ENCODE assay signal across 16 cellular contexts in genomic region chr11:78112588-78113275, GRCh38. TPM values are rescaled to one million over a fixed set of nuclear protein-coding genes. Genes with fewer than 3 reads are reported as not detected.
DNase-seq lines count a peak whose midpoint lies in the region; ATAC-seq, FAIRE-seq and TF ChIP-seq lines count a peak whose summit lies in the region.
"Had no signal": no experiment of that assay in that cellular context is flagged by ENCODE, and none has a peak within 500 bp of the region (broad histone marks: within the 10 kb centered on the region; RNA-seq: fewer than 3 reads in every experiment).

No MANE protein-coding gene starts in this region.

- intact Hi-C loops in sigmoid colon (cut with DNase I): no loop called here

- H3K36me3 ChIP-seq in neuron (ENCODE audit: insufficient read depth, low read length) (peaks cover 36% of the 10 kb centered on the region), sigmoid colon (peaks cover 0 to 52% (median 12%) of the 10 kb centered on the region in 4 donors)
- H3K36me3 ChIP-seq: ovary had no signal

- H3K27ac ChIP-seq in sigmoid colon: no peak overlapping the region
- H3K27ac ChIP-seq: ovary had no signal

- peak overlapping the region; percentile 1 for H2AFZ ChIP-seq in neuron (ENCODE audit: low read depth, low read length)

- H3K9me3 ChIP-seq in neuron (ENCODE audit: low read length) (no peaks in the 10 kb centered on the region), sigmoid colon (no peaks in the 10 kb centered on the region)
- H3K9me3 ChIP-seq: ovary had no signal

- H3K4me3 ChIP-seq in neuron (ENCODE audit: low read length): peak overlapping the region; percentile 16
- H3K4me3 ChIP-seq in sigmoid colon: no peak overlapping the region
- H3K4me3 ChIP-seq: ovary had no signal

- FAIRE-seq in frontal cortex (lab: Jason Lieb, UNC): no peak
- FAIRE-seq: islet of Langerhans had no signal

- ATAC-seq in GM19043 (IDR thresholded peaks at IDR 0.05; ENCODE audit: low read depth, unreplicated experiment): peak; percentile 57
- peak; percentile 71 for ATAC-seq in GM21825 (IDR thresholded peaks at IDR 0.05; ENCODE audit: unreplicated experiment)
- ATAC-seq in HG03439 (IDR thresholded peaks at IDR 0.05; ENCODE audit: unreplicated experiment): peak; percentile 56
- ATAC-seq: activated CD8-positive, alpha-beta T cell treated with anti-CD3 and anti-CD28 coated beads for 36 hours had no signal

- H3K4me1 ChIP-seq in neuron (ENCODE audit: insufficient read depth, low read length) (peaks cover 28% of the 10 kb centered on the region), sigmoid colon (no peaks in the 10 kb centered on the region)

- no peak for DNase-seq in OCI-M2 (lab: John Stamatoyannopoulos, UW; ENCODE audit: unreplicated experiment)
- DNase-seq in SIG-M5 treated with dmso at 0.1 percent for 504 hours (lab: John Stamatoyannopoulos, UW; ENCODE audit: unreplicated experiment): no peak
- DNase-seq in sigmoid colon: no peak
- DNase-seq in frontal cortex (ENCODE audit: low spot score in 2 of 2): no peak
- DNase-seq: activated CD8-positive, alpha-beta T cell treated with anti-CD3 and anti-CD28 coated beads for 36 hours; H9; NCI-H1105 treated with DMSO at 0.1 percent for 48 hours; NCI-H345; ovary had no signal

- no peaks in the 10 kb centered on the region for H3K27me3 ChIP-seq in neuron (ENCODE audit: insufficient read depth, low read length)
- H3K27me3 ChIP-seq in sigmoid colon: no peaks in the 10 kb centered on the region
- H3K27me3 ChIP-seq: ovary had no signal

- WGBS in sigmoid colon, 2 donors: 84 to 93% methylated on average over 6 of the region's 6 CpGs

- no peak for TF ChIP-seq EP300 in sigmoid colon (IDR thresholded peaks at IDR 0.05)

- no peak for TF ChIP-seq CTCF in sigmoid colon (IDR thresholded peaks at IDR 0.05)

- no peak for TF ChIP-seq POLR2A in sigmoid colon (IDR thresholded peaks at IDR 0.05)

RNA-seq across cellular contexts. Expression of gene ALG8, which starts 26.7 kb away (rescaled TPM):
- total RNA-seq in sigmoid colon (10 to 100 TPM; 15.6 to 26.4 (median 24.2) TPM), frontal cortex (54.2 TPM)
- 10 to 100 TPM; 13.2 to 24.2 (median 15.0) TPM for polyA plus RNA-seq in sigmoid colon

RNA-seq across cellular contexts. Expression of gene NDUFC2, which starts 33.1 kb away (rescaled TPM):
- total RNA-seq in sigmoid colon (100 to 1,000 TPM in 2 of 4 donors, 10 to 100 TPM in 2; 55.9 to 109 (median 93.8) TPM), frontal cortex (88.9 TPM)
- polyA plus RNA-seq in sigmoid colon: 100 to 1,000 TPM; 123 to 246 (median 131) TPM

RNA-seq across cellular contexts. Expression of gene THRSP, which starts 49.1 kb away (rescaled TPM):
- total RNA-seq in sigmoid colon (1 to 10 TPM in 1 of 4 donors, not detected in 3; 1.8 TPM), frontal cortex (not detected)
- polyA plus RNA-seq in sigmoid colon: 1 to 10 TPM in 1 of 3 donors, not detected in 2; 3.4 TPM
- total RNA-seq: activated CD8-positive, alpha-beta T cell treated with anti-CD3 and anti-CD28 coated beads for 36 hours; activated T-helper 2 cell treated with anti-CD3 and anti-CD28 coated beads, Interferon-gamma antibody, Interleukin-2, Interleukin-4, amounts not matched to agents 10 μg/mL and 5 μg/mL and 100 μg/mL, durations not matched to agents 14 hours and 24 hours and 36 hours; H9 had no signal
- polyA plus RNA-seq: IgD-negative memory B cell had no signal
